ENCODE assay signal across 8 cellular contexts in the genomic region with DNA sequence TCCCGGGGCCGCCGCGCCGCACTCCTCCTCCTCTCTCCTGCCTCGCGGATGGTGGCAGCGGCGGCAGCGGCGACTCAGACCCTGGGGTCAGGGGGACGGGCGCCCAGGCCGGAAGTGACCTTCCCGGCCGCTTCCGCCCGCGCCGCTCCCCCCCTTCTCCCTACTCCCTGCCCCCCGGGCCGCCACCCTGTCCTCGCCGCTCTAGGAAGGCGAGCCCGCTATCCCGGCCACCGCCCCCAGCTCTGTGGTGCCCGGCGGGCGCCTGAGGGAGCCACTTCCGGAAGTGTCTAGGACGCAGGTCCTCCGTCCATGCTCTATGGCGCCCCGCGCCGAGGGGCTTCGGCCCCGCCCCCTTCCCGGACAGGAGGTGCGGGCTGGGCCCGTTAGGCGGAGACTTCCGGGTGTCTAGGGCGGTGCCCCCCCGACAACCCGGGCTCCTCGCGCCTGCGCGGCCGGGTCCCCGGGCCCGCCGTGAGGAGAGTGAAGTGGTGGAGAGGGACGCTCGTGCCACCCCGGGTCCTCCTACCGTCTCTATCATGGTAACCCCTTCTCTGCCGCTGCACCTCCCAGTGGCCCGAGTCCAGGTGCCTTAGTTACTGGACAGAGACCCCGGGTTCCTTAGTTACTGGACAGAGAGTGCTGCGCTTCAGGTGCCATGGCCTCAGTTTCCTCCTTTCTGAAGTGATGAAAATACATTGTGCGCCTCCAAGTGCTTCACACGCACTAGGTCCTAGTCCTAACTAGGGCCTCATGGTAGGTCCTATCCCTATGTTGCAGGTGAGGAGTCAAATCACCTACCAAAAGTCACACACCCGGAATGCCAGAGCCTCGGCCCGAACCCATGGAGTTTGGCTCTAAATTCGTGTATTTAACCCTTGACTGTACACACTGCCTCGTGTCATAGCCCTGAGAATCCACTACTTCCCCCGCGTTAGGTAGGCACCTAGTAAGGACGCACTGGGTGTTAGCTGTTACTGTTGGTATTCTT. TPM values are rescaled to one million over a fixed set of nuclear protein-coding genes. Genes with fewer than 3 reads are reported as not detected.
DNase-seq lines count a peak whose midpoint lies in the region; FAIRE-seq and TF ChIP-seq lines count a peak whose summit lies in the region.

A gene (minus strand): TSS at position 116 of the 988 bp plus-strand sequence. CDS start 18,078 bp downstream, outside the sequence.

- TF ChIP-seq EP300 in suprapubic skin (IDR thresholded peaks at IDR 0.05), result no peak

- peaks cover 2% of the 10 kb centered on the region for H3K36me3 Mint-ChIP-seq in activated naive CD4-positive, alpha-beta T cell treated with anti-CD3 and anti-CD28 coated beads for 36 hours (ENCODE audit: low read depth)

- WGBS in suprapubic skin, result 14% methylated on average over 16 of the region's 74 CpGs

- intact Hi-C loops in activated naive CD4-positive, alpha-beta T cell treated with anti-CD3 and anti-CD28 coated beads for 36 hours (cut with micrococcal nuclease), result loop anchor here (1.0 to 5.0 kb wide), 5 partner anchors 19 to 1659 kb away; a partner anchor contains a TSS

- peak in 1 of 2 donors; percentile 52 for TF ChIP-seq POLR2A in suprapubic skin (IDR thresholded peaks at IDR 0.05)

- H3K36me3 ChIP-seq in suprapubic skin, result no peaks in the 10 kb centered on the region

- peak; percentile 99 for DNase-seq in GM03348 (ENCODE audit: low spot score)
- peak; percentile 80 for DNase-seq in HFF-Myc (ENCODE audit: extremely low read depth, low read depth)
- DNase-seq in NAMALWA (ENCODE audit: low spot score), result peak; percentile 97
- peak; percentile 94 for DNase-seq in SK-N-DZ (ENCODE audit: low spot score)
- DNase-seq in activated naive CD4-positive, alpha-beta T cell treated with anti-CD3 and anti-CD28 coated beads for 36 hours, result peak; percentile 95
- peak; percentile 97 to 98 for DNase-seq in frontal cortex (ENCODE audit: low spot score in 2 of 2)
- peak; percentile 70 for DNase-seq in non-pigmented ciliary epithelial cell (ENCODE audit: low read depth)
- DNase-seq in suprapubic skin (ENCODE audit: low spot score in 2 of 2), result peak; percentile 98 to 99

- peak within 1 kb of the TSS; percentile 88 for H3K4me3 ChIP-seq in HFF-Myc (replicated peaks; ENCODE audit: low read depth, low read length)
- H3K4me3 ChIP-seq in suprapubic skin, result peak within 1 kb of the TSS; percentile 79

- no peaks in the 10 kb centered on the region for H3K9me3 ChIP-seq in suprapubic skin

- H3K4me1 Mint-ChIP-seq in activated naive CD4-positive, alpha-beta T cell treated with anti-CD3 and anti-CD28 coated beads for 36 hours (ENCODE audit: low read depth), result peaks cover 52% of the 10 kb centered on the region

- CTCF ChIA-PET in activated naive CD4-positive, alpha-beta T cell treated with anti-CD3 and anti-CD28 coated beads for 36 hours (lab: Charles Lee), result interaction anchor here (1.2 kb wide), 1 partner anchor 13 kb away, joined by 3 read pairs; no protein-coding TSS in a partner anchor

- FAIRE-seq in frontal cortex (lab: Jason Lieb, UNC), result no peak

- no peak for TF ChIP-seq CTCF in HFF-Myc (IDR thresholded peaks at IDR 0.05; ENCODE audit: low read depth, low read length, missing control alignments)
- TF ChIP-seq CTCF in suprapubic skin (IDR thresholded peaks at IDR 0.05), result no peak

- no peaks in the 10 kb centered on the region for H3K27me3 ChIP-seq in suprapubic skin

- H3K27ac Mint-ChIP-seq in activated naive CD4-positive, alpha-beta T cell treated with anti-CD3 and anti-CD28 coated beads for 36 hours, result peak within 1 kb of the TSS; percentile 94

- H3K4me1 ChIP-seq in suprapubic skin, result peaks cover 45% of the 10 kb centered on the region

- H3K4me3 Mint-ChIP-seq in activated naive CD4-positive, alpha-beta T cell treated with anti-CD3 and anti-CD28 coated beads for 36 hours, result peak within 1 kb of the TSS; percentile 86

- no peaks in the 10 kb centered on the region for H3K27me3 Mint-ChIP-seq in activated naive CD4-positive, alpha-beta T cell treated with anti-CD3 and anti-CD28 coated beads for 36 hours (ENCODE audit: low read depth)

- peak within 1 kb of the TSS; percentile 97 for H3K27ac ChIP-seq in suprapubic skin

- H3K9me3 Mint-ChIP-seq in activated naive CD4-positive, alpha-beta T cell treated with anti-CD3 and anti-CD28 coated beads for 36 hours, result no peaks in the 10 kb centered on the region

RNA-seq across cellular contexts. Expression of the gene that starts here (rescaled TPM):
- 11.9 and 15.2 TPM in 2 replicates for polyA plus RNA-seq in SK-N-DZ (2014; cell fraction: cytosol; rRNA removed)
- polyA plus RNA-seq in SK-N-DZ (2014; cell fraction: nucleus; rRNA removed), result 10.7 and 19.6 TPM in 2 replicates
- total RNA-seq in activated naive CD4-positive, alpha-beta T cell treated with anti-CD3 and anti-CD28 coated beads for 36 hours, result 10 to 100 TPM; 24.2 to 26.1 TPM
- total RNA-seq in frontal cortex (15.1 TPM), suprapubic skin (10 to 100 TPM in 3 of 4 donors, 1 to 10 TPM in 1; 9.6 to 16.3 (median 14.3) TPM)

Comparison
In these comparisons a context has a peak if more than half of its experiments do, and no peak if none do; other contexts are left out.
1. Peak in every context shown above with its lines: DNase-seq, H3K4me3 ChIP-seq and H3K27ac ChIP-seq.